ENCODE assay signal across 2 cellular contexts in genomic region chr19:45166723-45167252, GRCh38.
TF ChIP-seq lines count a peak whose summit lies in the region.

No MANE protein-coding gene starts in this region.

TF ChIP-seq in GM23338, 12 proteins besides CTCF, POLR2A, EP300 and RAD21 (continued from another document):
- TF ChIP-seq ZNF462 (CRISPR knock-in tag; IDR thresholded peaks at IDR 0.05) (no peak), EZH2 (IDR thresholded peaks at IDR 0.05; ENCODE audit: low read depth, unreplicated experiment) (no peak), ZNF114 (CRISPR knock-in tag; IDR thresholded peaks at IDR 0.05) (no peak)
TF ChIP-seq in GM23338: peak in this region for 0.

TF ChIP-seq in HepG2, 621 proteins besides CTCF, POLR2A, EP300 and RAD21 (continued from another document and continues in another):
- TF ChIP-seq, protein P1, sequence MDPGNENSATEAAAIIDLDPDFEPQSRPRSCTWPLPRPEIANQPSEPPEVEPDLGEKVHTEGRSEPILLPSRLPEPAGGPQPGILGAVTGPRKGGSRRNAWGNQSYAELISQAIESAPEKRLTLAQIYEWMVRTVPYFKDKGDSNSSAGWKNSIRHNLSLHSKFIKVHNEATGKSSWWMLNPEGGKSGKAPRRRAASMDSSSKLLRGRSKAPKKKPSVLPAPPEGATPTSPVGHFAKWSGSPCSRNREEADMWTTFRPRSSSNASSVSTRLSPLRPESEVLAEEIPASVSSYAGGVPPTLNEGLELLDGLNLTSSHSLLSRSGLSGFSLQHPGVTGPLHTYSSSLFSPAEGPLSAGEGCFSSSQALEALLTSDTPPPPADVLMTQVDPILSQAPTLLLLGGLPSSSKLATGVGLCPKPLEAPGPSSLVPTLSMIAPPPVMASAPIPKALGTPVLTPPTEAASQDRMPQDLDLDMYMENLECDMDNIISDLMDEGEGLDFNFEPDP (CRISPR knock-in tag; conservative IDR thresholded peaks at IDR 0.05), result no peak
- peak; percentile 56; the same call in 1 of the 2 replicates for TF ChIP-seq ERF (CRISPR knock-in tag; IDR thresholded peaks at IDR 0.05)
- no peak for TF ChIP-seq NPAS2 (CRISPR knock-in tag; IDR thresholded peaks at IDR 0.05; ENCODE audit: borderline replicate concordance)
- TF ChIP-seq BORCS8-MEF2B (CRISPR knock-in tag; IDR thresholded peaks at IDR 0.05), result no peak
- TF ChIP-seq ZNF674 (CRISPR knock-in tag; IDR thresholded peaks at IDR 0.05; ENCODE audit: low read depth), result no peak
- TF ChIP-seq ZNF609 (CRISPR knock-in tag; IDR thresholded peaks at IDR 0.05; ENCODE audit: borderline replicate concordance), result 0 out of 2 replicates have a peak, but pooled peaks have one; percentile 27
- TF ChIP-seq, protein P2, sequence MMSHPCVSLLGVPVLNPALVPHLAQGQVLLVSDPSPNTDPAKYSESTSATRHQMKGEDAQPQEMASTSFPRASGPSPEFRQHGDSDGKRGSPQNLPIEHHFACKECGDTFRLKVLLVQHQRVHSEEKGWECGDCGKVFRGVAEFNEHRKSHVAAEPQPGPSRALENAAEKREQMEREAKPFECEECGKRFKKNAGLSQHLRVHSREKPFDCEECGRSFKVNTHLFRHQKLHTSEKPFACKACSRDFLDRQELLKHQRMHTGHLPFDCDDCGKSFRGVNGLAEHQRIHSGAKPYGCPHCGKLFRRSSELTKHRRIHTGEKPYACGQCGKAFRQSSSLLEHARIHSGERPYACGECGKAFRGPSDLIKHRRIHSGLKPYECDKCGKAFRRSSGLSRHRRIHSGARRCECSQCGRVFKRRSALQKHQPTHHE (CRISPR knock-in tag; IDR thresholded peaks at IDR 0.05; ENCODE audit: borderline replicate concordance), result no peak
- no peak for TF ChIP-seq MAF1 (CRISPR knock-in tag; IDR thresholded peaks at IDR 0.05; ENCODE audit: borderline replicate concordance)
- no peak for TF ChIP-seq SOX13 (IDR thresholded peaks at IDR 0.05)
- TF ChIP-seq SOX13 (CRISPR knock-in tag; conservative IDR thresholded peaks at IDR 0.05 in 1 of 2, IDR thresholded peaks at IDR 0.05 in 1 of 2), result peak in 1 of 2 experiments; percentile 4; a peak in 1 of 4 replicates
- no peak for TF ChIP-seq THAP7 (CRISPR knock-in tag; IDR thresholded peaks at IDR 0.05)
- 0 out of 2 replicates have a peak, but pooled peaks have one; percentile 24 for TF ChIP-seq CBX5 (CRISPR knock-in tag; IDR thresholded peaks at IDR 0.05; ENCODE audit: borderline replicate concordance)
- no peak for TF ChIP-seq ZFP36L1 (CRISPR knock-in tag; IDR thresholded peaks at IDR 0.05)
- TF ChIP-seq, protein P3, sequence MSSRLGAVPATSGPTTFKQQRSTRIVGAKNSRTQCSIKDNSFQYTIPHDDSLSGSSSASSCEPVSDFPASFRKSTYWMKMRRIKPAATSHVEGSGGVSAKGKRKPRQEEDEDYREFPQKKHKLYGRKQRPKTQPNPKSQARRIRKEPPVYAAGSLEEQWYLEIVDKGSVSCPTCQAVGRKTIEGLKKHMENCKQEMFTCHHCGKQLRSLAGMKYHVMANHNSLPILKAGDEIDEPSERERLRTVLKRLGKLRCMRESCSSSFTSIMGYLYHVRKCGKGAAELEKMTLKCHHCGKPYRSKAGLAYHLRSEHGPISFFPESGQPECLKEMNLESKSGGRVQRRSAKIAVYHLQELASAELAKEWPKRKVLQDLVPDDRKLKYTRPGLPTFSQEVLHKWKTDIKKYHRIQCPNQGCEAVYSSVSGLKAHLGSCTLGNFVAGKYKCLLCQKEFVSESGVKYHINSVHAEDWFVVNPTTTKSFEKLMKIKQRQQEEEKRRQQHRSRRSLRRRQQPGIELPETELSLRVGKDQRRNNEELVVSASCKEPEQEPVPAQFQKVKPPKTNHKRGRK (CRISPR knock-in tag; IDR thresholded peaks at IDR 0.05), result no peak
- TF ChIP-seq ZNF558 (CRISPR knock-in tag; IDR thresholded peaks at IDR 0.05; ENCODE audit: borderline replicate concordance), result no peak
- TF ChIP-seq FOXA3 (CRISPR knock-in tag; IDR thresholded peaks at IDR 0.05), result peak; percentile 41; the same call in 1 of the 2 replicates
- TF ChIP-seq, protein P4, sequence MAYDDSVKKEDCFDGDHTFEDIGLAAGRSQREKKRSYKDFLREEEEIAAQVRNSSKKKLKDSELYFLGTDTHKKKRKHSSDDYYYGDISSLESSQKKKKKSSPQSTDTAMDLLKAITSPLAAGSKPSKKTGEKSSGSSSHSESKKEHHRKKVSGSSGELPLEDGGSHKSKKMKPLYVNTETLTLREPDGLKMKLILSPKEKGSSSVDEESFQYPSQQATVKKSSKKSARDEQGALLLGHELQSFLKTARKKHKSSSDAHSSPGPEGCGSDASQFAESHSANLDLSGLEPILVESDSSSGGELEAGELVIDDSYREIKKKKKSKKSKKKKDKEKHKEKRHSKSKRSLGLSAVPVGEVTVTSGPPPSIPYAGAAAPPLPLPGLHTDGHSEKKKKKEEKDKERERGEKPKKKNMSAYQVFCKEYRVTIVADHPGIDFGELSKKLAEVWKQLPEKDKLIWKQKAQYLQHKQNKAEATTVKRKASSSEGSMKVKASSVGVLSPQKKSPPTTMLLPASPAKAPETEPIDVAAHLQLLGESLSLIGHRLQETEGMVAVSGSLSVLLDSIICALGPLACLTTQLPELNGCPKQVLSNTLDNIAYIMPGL (CRISPR knock-in tag; IDR thresholded peaks at IDR 0.05; ENCODE audit: borderline replicate concordance in 1 of 2, low read depth in 1 of 2), result 0 out of 4 replicates have a peak, but pooled peaks of 1 of the 2 experiments have one; percentile 12
- peak; percentile 59; the same call in 1 of the 2 replicates for TF ChIP-seq SOX5 (CRISPR knock-in tag; IDR thresholded peaks at IDR 0.05; ENCODE audit: borderline replicate concordance)
- no peak for TF ChIP-seq SUZ12 (IDR thresholded peaks at IDR 0.05; ENCODE audit: low read depth, low read length)
- peak; percentile 48; the same call in 1 of the 2 replicates for TF ChIP-seq HDAC1 (CRISPR knock-in tag; IDR thresholded peaks at IDR 0.05)
- TF ChIP-seq ZNF691 (CRISPR knock-in tag; IDR thresholded peaks at IDR 0.05; ENCODE audit: borderline replicate concordance, low read depth), result peak; percentile 62; the same call in 1 of the 2 replicates
- TF ChIP-seq RARA (CRISPR knock-in tag; IDR thresholded peaks at IDR 0.05), result peak; percentile 16; the same call in 1 of the 2 replicates
- TF ChIP-seq ZFX (CRISPR knock-in tag; IDR thresholded peaks at IDR 0.05; ENCODE audit: low read depth), result peak; percentile 48; the same call in 1 of the 2 replicates
- no peak for TF ChIP-seq ZNF512B (CRISPR knock-in tag; IDR thresholded peaks at IDR 0.05; ENCODE audit: borderline replicate concordance)
- TF ChIP-seq ZEB1 (IDR thresholded peaks at IDR 0.05; ENCODE audit: insufficient replicate concordance, low read depth), result no peak
- peak; percentile 22; the same call in 1 of the 2 replicates for TF ChIP-seq RXRA (CRISPR knock-in tag; IDR thresholded peaks at IDR 0.05)
- TF ChIP-seq FOSL2 (CRISPR knock-in tag; IDR thresholded peaks at IDR 0.05), result peak; percentile 16; the same call in 1 of the 2 replicates
- TF ChIP-seq MNT (IDR thresholded peaks at IDR 0.05), result peak; percentile 51
- peak; percentile 71; the same call in 1 of the 2 replicates for TF ChIP-seq HIC2 (CRISPR knock-in tag; IDR thresholded peaks at IDR 0.05; ENCODE audit: low read depth)
- no peak for TF ChIP-seq MED8 (CRISPR knock-in tag; IDR thresholded peaks at IDR 0.05; ENCODE audit: insufficient replicate concordance)
- no peak for TF ChIP-seq RBFOX2 (IDR thresholded peaks at IDR 0.05; ENCODE audit: low read depth, low read length)
